Comparison of ENCODE assay signal across 8 cellular contexts in the genomic region with DNA sequence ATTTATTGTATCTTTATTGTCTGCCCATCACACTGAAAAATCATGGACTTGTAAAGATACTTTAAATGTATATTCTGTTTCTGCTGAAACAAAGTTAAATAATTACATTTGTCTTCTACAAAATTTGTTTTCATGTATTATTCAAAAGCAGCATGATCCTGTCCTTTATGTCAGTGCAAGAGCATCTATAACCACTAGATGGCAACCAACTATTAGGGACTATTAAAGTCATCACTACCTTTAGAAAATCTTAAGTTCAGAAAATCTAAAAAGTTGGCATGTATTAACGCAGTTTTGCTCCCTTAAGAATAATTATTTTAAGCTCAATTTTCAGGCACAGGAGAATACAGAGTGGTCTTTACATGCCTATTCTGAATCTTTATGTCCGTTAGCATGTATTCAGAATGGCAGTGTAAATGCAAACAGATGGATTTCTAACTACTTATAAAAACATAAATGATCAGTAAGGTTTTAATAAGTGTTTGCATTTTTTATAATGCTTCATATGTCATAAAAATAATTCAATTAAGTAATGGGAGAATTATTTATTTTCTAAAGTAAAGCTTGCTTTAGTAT. TPM values are rescaled to one million over a fixed set of nuclear protein-coding genes. Genes with fewer than 3 reads are reported as not detected.
DNase-seq lines count a peak whose midpoint lies in the region; ATAC-seq and TF ChIP-seq lines count a peak whose summit lies in the region.

No MANE protein-coding gene starts in this region.

- peaks cover 40% of the 10 kb centered on the region for H3K79me2 ChIP-seq in neural cell (replicated peaks; ENCODE audit: insufficient read depth, low read length)

- no peak for TF ChIP-seq EP300 in neural cell (conservative IDR thresholded peaks at IDR 0.05; ENCODE audit: poor library complexity, severe bottlenecking)

- H3K27ac ChIP-seq in neural cell (ENCODE audit: low read length): no peak overlapping the region

- H3K9me2 ChIP-seq in neural cell (ENCODE audit: insufficient read depth, low read length): no peaks in the 10 kb centered on the region

- in situ Hi-C loops in G401 (cut with HindIII; ENCODE audit: low sequenced_read_pairs): no loop called here

- H3K36me3 ChIP-seq in neural cell (ENCODE audit: insufficient read depth, low read length): no peaks in the 10 kb centered on the region

- TF ChIP-seq POLR2A in erythroblast (IDR thresholded peaks at IDR 0.05; ENCODE audit: low read length): no peak

- no peak overlapping the region for H3K4me3 ChIP-seq in neural cell (ENCODE audit: low read length)

- no peaks in the 10 kb centered on the region for H3K27me3 ChIP-seq in neural cell (ENCODE audit: insufficient read depth, low read depth, low read length)

- no peaks in the 10 kb centered on the region for H4K20me1 ChIP-seq in neural cell (ENCODE audit: insufficient read depth)

- H3K9ac ChIP-seq in neural cell (ENCODE audit: low read length): no peak overlapping the region

- H3K9me3 ChIP-seq in neural cell (ENCODE audit: low read length): no peaks in the 10 kb centered on the region

- TF ChIP-seq RAD21 in neural cell (conservative IDR thresholded peaks at IDR 0.05): peak; percentile 80

- H3K4me2 ChIP-seq in neural cell (ENCODE audit: low read length): no peak overlapping the region

- DNase-seq in G401 (ENCODE audit: low spot score): peak; percentile 57
- peak; percentile 58 for DNase-seq in RPMI8226
- peak; percentile 55 to 65 for DNase-seq in erythroblast (lab: John Stamatoyannopoulos, UW)
- DNase-seq in activated gamma-delta T cell (lab: John Stamatoyannopoulos, UW): no peak
- no peak for DNase-seq in stimulated activated CD4-positive, alpha-beta T cell treated with anti-CD3 and anti-CD28 coated beads, Interleukin-2, amount 100 ng/mL, for 24 hours

- peak; percentile 77 for ATAC-seq in GM21381 (IDR thresholded peaks at IDR 0.05; ENCODE audit: unreplicated experiment)
- ATAC-seq in HG03571 (IDR thresholded peaks at IDR 0.05; ENCODE audit: unreplicated experiment): peak; percentile 62

- TF ChIP-seq CTCF in neural cell (IDR thresholded peaks at IDR 0.05; ENCODE audit: poor library complexity, severe bottlenecking): peak; percentile 81

- H3F3A ChIP-seq in neural cell (ENCODE audit: insufficient read depth, low read length, poor library complexity, severe bottlenecking): no peaks in the 10 kb centered on the region

- H2AFZ ChIP-seq in neural cell (ENCODE audit: low read depth, low read length): no peak overlapping the region

TF ChIP-seq in neural cell, 6 proteins besides CTCF, POLR2A, EP300 and RAD21:
- TF ChIP-seq SMC3 (conservative IDR thresholded peaks at IDR 0.05; ENCODE audit: poor library complexity) (peak; percentile 86), MXI1 (conservative IDR thresholded peaks at IDR 0.05; ENCODE audit: poor library complexity, severe bottlenecking) (no peak)

RNA-seq across cellular contexts. Expression of gene TMEM30A, which starts 17.8 kb away (rescaled TPM):
- 26.7 and 44.2 TPM in 2 replicates for total RNA-seq in G401 (2014; rRNA removed; shearing (Covaris generic))
- 103 and 110 TPM in 2 replicates for polyA plus RNA-seq in neural cell
- 177 and 183 TPM in 2 replicates for polyA minus RNA-seq in neural cell

RNA-seq across cellular contexts. Expression of gene COX7A2, which starts 23.2 kb away (rescaled TPM):
- total RNA-seq in G401 (2014; rRNA removed; shearing (Covaris generic)): 157 and 189 TPM in 2 replicates
- 1,352 and 2,909 TPM in 2 replicates for polyA plus RNA-seq in neural cell
- 106 and 159 TPM in 2 replicates for polyA minus RNA-seq in neural cell

Comparison
In these comparisons a context has a peak if more than half of its experiments do, and no peak if none do; other contexts are left out.
1. DNase-seq: peak in G401 (single experiment), RPMI8226 (single experiment) and erythroblast (2 of 2); none in activated gamma-delta T cell (single experiment) and stimulated activated CD4-positive, alpha-beta T cell treated with anti-CD3 and anti-CD28 coated beads, Interleukin-2, amount 100 ng/mL, for 24 hours (0 of 2).